ENCODE assay signal across 21 cellular contexts in genomic region chr7:32318300-32319018, GRCh38.
A peak's percentile ranks its signal among the peaks of the same experiment; 100 is the strongest.
DNase-seq lines count a peak whose midpoint lies in the region; ATAC-seq, FAIRE-seq and TF ChIP-seq lines count a peak whose summit lies in the region.
"Had no signal": no experiment of that assay in that cellular context is flagged by ENCODE, and none has a peak within 500 bp of the region (broad histone marks: within the 10 kb centered on the region; RNA-seq: fewer than 3 reads in every experiment).

No MANE protein-coding gene starts in this region.

- no peak overlapping the region for H3K4ac ChIP-seq in H1 (replicated peaks; ENCODE audit: insufficient read length, low read depth, low read length)

- no peak overlapping the region for H2BK120ac ChIP-seq in H1 (replicated peaks; ENCODE audit: low read depth, low read length)

- TF ChIP-seq RAD21 in H1 (IDR thresholded peaks at IDR 0.05 in 1 of 2, conservative IDR thresholded peaks at IDR 0.05 in 1 of 2; ENCODE audit: low read depth in 2 of 2, low read length in 2 of 2), result no peak

- no peak for ATAC-seq in GM19463 (IDR thresholded peaks at IDR 0.05; ENCODE audit: unreplicated experiment)
- ATAC-seq: left lung; naive thymus-derived CD4-positive, alpha-beta T cell; T-helper 17 cell had no signal

- intact Hi-C loops in spleen (cut with DNase I; ENCODE audit: low total_unique reads), result no loop called here

- H3K56ac ChIP-seq in H1 (replicated peaks; ENCODE audit: insufficient read length, low read depth, low read length), result no peak overlapping the region

- H3K4me1 ChIP-seq in H1 (replicated peaks in 1 of 4; ENCODE audit: control insufficient read depth in 3 of 4, insufficient read depth in 4 of 4, low read length in 3 of 4) (no peaks in the 10 kb centered on the region; a peak in 1 of 7 replicates), spleen (peaks cover 0 to 9% (median 0%) of the 10 kb centered on the region in 6 donors)

- CTCF ChIA-PET in H1 (lab: Charles Lee; ENCODE audit: partially characterized antibody), result interaction anchor here (0.6 to 1.3 kb wide), 3 partner anchors 16 to 43 kb away, joined by 3 read pairs; no protein-coding TSS in a partner anchor

- H3K4me2 ChIP-seq in H1 (ENCODE audit: insufficient read depth in 1 of 2, low read depth in 2 of 2, low read length in 2 of 2), result no peak overlapping the region
- H3K4me2 ChIP-seq: hepatocyte, KMS-11 had no signal

- no peak overlapping the region; the same call in 1 of the 2 replicates for H4K8ac ChIP-seq in H1 (ENCODE audit: extremely low read depth, insufficient read depth, low read length)

- no peak overlapping the region for H3K14ac ChIP-seq in H1 (ENCODE audit: insufficient read length)

- H4K91ac ChIP-seq in H1 (replicated peaks; ENCODE audit: insufficient read length, low read length), result no peak overlapping the region

- 92% methylated on average over 37 of the region's 37 CpGs; no CpG with 5 or more reads in 1 of the 2 experiments for WGBS in H1 (ENCODE audit: extremely low coverage in 1 of 2, insufficient coverage in 1 of 2, insufficient read length in 1 of 2, insufficient replicate concordance in 2 of 2, low coverage in 1 of 2, low lambda C conversion rate in 2 of 2, missing lambda C conversion rate in 1 of 2), 2 experiments
- WGBS in spleen, 5 donors, result 28 to 54% (median 36%) methylated on average over 37 of the region's 37 CpGs

- H3K79me2 ChIP-seq in H1 (ENCODE audit: control insufficient read depth in 1 of 2, insufficient read depth in 2 of 2, low read length in 2 of 2), result no peaks in the 10 kb centered on the region
- H3K79me2 ChIP-seq: hepatocyte had no signal

- H2AK5ac ChIP-seq in H1 (ENCODE audit: low read depth, low read length), result no peak overlapping the region

- H2BK12ac ChIP-seq in H1 (ENCODE audit: low read depth, low read length), result no peak overlapping the region

- H2BK15ac ChIP-seq in H1 (ENCODE audit: low read length), result no peak overlapping the region

- H3K23me2 ChIP-seq in H1 (ENCODE audit: low read depth, low read length), result no peaks in the 10 kb centered on the region; the same call in 1 of the 2 replicates

- no peaks in the 10 kb centered on the region for H3K79me1 ChIP-seq in H1 (ENCODE audit: low read depth, low read length)

- H3K9ac ChIP-seq in H1 (replicated peaks in 1 of 4; ENCODE audit: extremely low read depth in 1 of 4, low read depth in 3 of 4, low read length in 3 of 4), result no peak overlapping the region
- H3K9ac ChIP-seq: KMS-11 had no signal

- no peaks in the 10 kb centered on the region; a peak in 1 of 7 replicates for H3K27me3 ChIP-seq in H1 (replicated peaks in 1 of 4; ENCODE audit: control insufficient read depth in 3 of 4, extremely low read depth in 1 of 4, insufficient read depth in 3 of 4, low read length in 3 of 4)
- H3K27me3 ChIP-seq in spleen (replicated peaks in 1 of 7), result peaks cover 0 to 30% (median 0%) of the 10 kb centered on the region in 7 donors
- H3K27me3 ChIP-seq: hepatocyte had no signal

- no peaks in the 10 kb centered on the region for H4K20me1 ChIP-seq in H1 (replicated peaks in 1 of 2; ENCODE audit: control insufficient read depth in 1 of 2, insufficient read depth in 2 of 2, low read length in 2 of 2)

- no peak overlapping the region for H3K4me3 ChIP-seq in H1 (ENCODE audit: extremely low read depth in 1 of 4, insufficient read depth in 2 of 4, low read depth in 3 of 4, low read length in 4 of 4)
- peak overlapping the region in 2 of 8 donors; percentile 16 to 17 for H3K4me3 ChIP-seq in spleen
- H3K4me3 ChIP-seq: hepatocyte, left lung had no signal

- POLR2A ChIA-PET in H1 (lab: Charles Lee; ENCODE audit: partially characterized antibody), result no interaction called here

- no peak for TF ChIP-seq EP300 in H1 (IDR thresholded peaks at IDR 0.05; ENCODE audit: borderline replicate concordance in 1 of 2, low read depth in 2 of 2, low read length in 2 of 2)

- no peak for TF ChIP-seq CTCF in H1 (IDR thresholded peaks at IDR 0.05; ENCODE audit: control extremely low read depth in 1 of 3, insufficient read depth in 1 of 3, low read depth in 1 of 3, low read length in 3 of 3)
- no peak for TF ChIP-seq CTCF in spleen (IDR thresholded peaks at IDR 0.05 in 8 of 11, conservative IDR thresholded peaks at IDR 0.05 in 3 of 11)

- 0 out of 2 replicates have a peak, but pooled peaks have one; percentile 8 for TF ChIP-seq POLR2A in H54 (IDR thresholded peaks at IDR 0.05; ENCODE audit: low read depth, low read length)
- TF ChIP-seq POLR2A in H1 (IDR thresholded peaks at IDR 0.05; ENCODE audit: control extremely low read depth in 1 of 2, low read depth in 2 of 2, low read length in 2 of 2), result no peak
- TF ChIP-seq POLR2A in spleen (IDR thresholded peaks at IDR 0.05), result no peak

- no peak overlapping the region for H2BK5ac ChIP-seq in H1 (ENCODE audit: low read depth, low read length)

- DNase-seq in H54 (ENCODE audit: insufficient read length, low spot score) (no peak), H1 (ENCODE audit: low read depth in 1 of 2, low spot score in 2 of 2) (peak in 1 of 2 experiments; percentile 45), left kidney (ENCODE audit: low read depth, low spot score) (peak; percentile 58), spleen (peak; percentile 76), CD1c-positive myeloid dendritic cell (ENCODE audit: extremely low spot score) (no peak), NCI-H2196 treated with DMSO at 0.1 percent for 48 hours (lab: John Stamatoyannopoulos, UW; ENCODE audit: unreplicated experiment) (no peak), NCI-H2081 treated with DMSO at 0.1 percent for 48 hours (lab: John Stamatoyannopoulos, UW) (no peak)
- DNase-seq: activated CD4-positive, CD25-positive, alpha-beta regulatory T cell; activated effector memory CD4-positive, alpha-beta T cell treated with anti-CD3 and anti-CD28 coated beads, Interleukin-2, amount 50 U/mL, for 16 hours; COR-L47; erythroblast; HCEC 1CT; naive thymus-derived CD4-positive, alpha-beta T cell; NCI-H1092 treated with DMSO at 0.1 percent for 48 hours; SHP77; T-helper 17 cell had no signal

- H2BK20ac ChIP-seq in H1 (ENCODE audit: low read length), result no peak overlapping the region

- H3K23ac ChIP-seq in H1 (ENCODE audit: insufficient read length), result no peak overlapping the region

- H3K18ac ChIP-seq in H1 (ENCODE audit: extremely low read depth, low read length), result no peak overlapping the region

- no peaks in the 10 kb centered on the region for H3K9me3 ChIP-seq in H1 (ENCODE audit: insufficient read depth in 2 of 2, low read depth in 1 of 2, low read length in 1 of 2)
- H3K9me3 ChIP-seq in spleen, result no peaks in the 10 kb centered on the region
- H3K9me3 ChIP-seq: left lung had no signal

- no peak overlapping the region for H4K5ac ChIP-seq in H1 (ENCODE audit: insufficient read length, low read depth, low read length)

- FAIRE-seq in H54 (lab: Jason Lieb, UNC) (no peak), H1 (lab: Jason Lieb, UNC) (no peak)
- FAIRE-seq: colon had no signal

- no peaks in the 10 kb centered on the region for H3K36me3 ChIP-seq in H1 (ENCODE audit: control insufficient read depth in 2 of 4, insufficient read depth in 4 of 4, low read length in 3 of 4)
- no peaks in the 10 kb centered on the region for H3K36me3 ChIP-seq in spleen
- H3K36me3 ChIP-seq: left lung had no signal

- no peak overlapping the region for H3K27ac ChIP-seq in H1 (ENCODE audit: low read depth, low read length)
- peak overlapping the region in 1 of 8 donors; percentile 14 for H3K27ac ChIP-seq in spleen
- H3K27ac ChIP-seq: hepatocyte, KMS-11, left lung had no signal

- peak overlapping the region; percentile 38; the same call in 1 of the 2 replicates for H2AFZ ChIP-seq in H1 (ENCODE audit: low read length)
- H2AFZ ChIP-seq: hepatocyte had no signal

TF ChIP-seq in H1, 55 proteins besides CTCF, POLR2A, EP300 and RAD21 (continues in another document):
- no peak for TF ChIP-seq POLR2AphosphoS5 (IDR thresholded peaks at IDR 0.05; ENCODE audit: low read depth, low read length)

Comparison
In these comparisons a context has a peak if more than half of its experiments do, and no peak if none do; other contexts are left out.
1. DNase-seq: peak in left kidney (single experiment) and spleen (single experiment); none in H54 (single experiment), CD1c-positive myeloid dendritic cell (single experiment), NCI-H2196 treated with DMSO at 0.1 percent for 48 hours (single experiment) and NCI-H2081 treated with DMSO at 0.1 percent for 48 hours (single experiment).